In genomic region chr9:72871685-72872084, GRCh38 we compare ENCODE assay signal across 1 cellular context.
TF ChIP-seq lines count a peak whose summit lies in the region.

No MANE protein-coding gene starts in this region.

TF ChIP-seq in SK-N-SH treated with all-trans-retinoic acid at 6 μM for 48 hours, 23 proteins besides CTCF, POLR2A, EP300 and RAD21 (continued from another document):
- no peak for TF ChIP-seq TSHZ2 (CRISPR knock-in tag; IDR thresholded peaks at IDR 0.05)
